Comparison of ENCODE assay signal across 24 cellular contexts in the genomic region with DNA sequence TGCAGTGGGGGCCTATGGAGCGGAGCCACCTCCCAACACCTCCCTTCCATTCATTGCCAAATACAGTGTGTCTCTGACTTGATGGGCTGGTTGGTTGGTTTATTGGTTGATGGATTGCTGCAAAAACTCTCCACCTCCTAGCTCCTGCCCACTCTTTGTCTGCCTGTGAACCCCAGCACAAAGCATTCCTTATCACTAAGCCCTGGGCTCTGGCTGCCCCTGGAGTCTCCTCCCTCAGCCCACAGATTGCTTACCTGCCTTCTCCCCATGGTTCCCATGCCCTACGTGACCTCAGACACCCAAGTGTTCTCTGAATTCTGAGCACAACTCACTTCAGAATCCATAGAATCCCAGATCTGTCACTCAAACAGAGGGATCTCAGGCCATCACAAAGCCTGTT.
"Had no signal": no experiment of that assay in that cellular context is flagged by ENCODE, and none has a peak within 500 bp of the region (broad histone marks: within the 10 kb centered on the region; RNA-seq: fewer than 3 reads in every experiment).

No MANE protein-coding gene starts in this region.

- H3K4me1 ChIP-seq: colonic mucosa had no signal

- H3K9me3 Mint-ChIP-seq: activated CD4-positive, alpha-beta memory T cell treated with anti-CD3 and anti-CD28 coated beads, Interleukin-2, amount 10 ng/mL, durations not matched to agents 7 days and 5 days; activated CD4-positive, alpha-beta T cell treated with anti-CD3 and anti-CD28 coated beads, Interleukin-2, amount 10 ng/mL, durations not matched to agents 24 days and 14 days; activated T-cell treated with anti-CD3 and anti-CD28 coated beads, Interleukin-2, amount 50 U/mL, for 72 hours; central memory CD8-positive, alpha-beta T cell; memory B cell; naive B cell; stimulated activated effector memory CD8-positive, alpha-beta T cell treated with anti-CD3 and anti-CD28 coated beads, Interleukin-12 subunit alpha, Interleukin-12 subunit beta, amount 100 ng/mL, for 72 hours; stimulated activated naive CD8-positive, alpha-beta T cell treated with anti-CD3 and anti-CD28 coated beads, Interleukin-15, amount 100 ng/mL, for 72 hours had no signal

- H3K27ac ChIP-seq: breast epithelium, colonic mucosa, heart left ventricle, ovary, tibial nerve, uterus had no signal

- ATAC-seq: activated T-cell treated with anti-CD3 and anti-CD28 coated beads, Interleukin-2, amount 50 U/mL, for 72 hours; heart left ventricle; left cardiac atrium; right cardiac atrium; stimulated activated effector memory CD8-positive, alpha-beta T cell treated with anti-CD3 and anti-CD28 coated beads, Interleukin-12 subunit alpha, Interleukin-12 subunit beta, amount 100 ng/mL, for 72 hours; stimulated activated naive CD8-positive, alpha-beta T cell treated with anti-CD3 and anti-CD28 coated beads, Interleukin-15, amount 100 ng/mL, for 72 hours had no signal

- H3K4me3 Mint-ChIP-seq: activated CD4-positive, alpha-beta memory T cell treated with anti-CD3 and anti-CD28 coated beads, Interleukin-2, amount 10 ng/mL, durations not matched to agents 7 days and 5 days; activated CD4-positive, alpha-beta T cell treated with anti-CD3 and anti-CD28 coated beads, Interleukin-2, amount 10 ng/mL, durations not matched to agents 24 days and 14 days; activated T-cell treated with anti-CD3 and anti-CD28 coated beads, Interleukin-2, amount 50 U/mL, for 72 hours; central memory CD8-positive, alpha-beta T cell; memory B cell; stimulated activated effector memory CD8-positive, alpha-beta T cell treated with anti-CD3 and anti-CD28 coated beads, Interleukin-12 subunit alpha, Interleukin-12 subunit beta, amount 100 ng/mL, for 72 hours; stimulated activated naive CD8-positive, alpha-beta T cell treated with anti-CD3 and anti-CD28 coated beads, Interleukin-15, amount 100 ng/mL, for 72 hours had no signal

- H3K4me3 ChIP-seq: breast epithelium, colonic mucosa, heart left ventricle, ovary, skin epidermis, suprapubic skin, tibial nerve, uterus had no signal

- H3K36me3 Mint-ChIP-seq: memory B cell; naive B cell; stimulated activated effector memory CD8-positive, alpha-beta T cell treated with anti-CD3 and anti-CD28 coated beads, Interleukin-12 subunit alpha, Interleukin-12 subunit beta, amount 100 ng/mL, for 72 hours had no signal

- H3K27me3 Mint-ChIP-seq: activated CD4-positive, alpha-beta memory T cell treated with anti-CD3 and anti-CD28 coated beads, Interleukin-2, amount 10 ng/mL, durations not matched to agents 7 days and 5 days; activated CD4-positive, alpha-beta T cell treated with anti-CD3 and anti-CD28 coated beads, Interleukin-2, amount 10 ng/mL, durations not matched to agents 24 days and 14 days; stimulated activated naive CD8-positive, alpha-beta T cell treated with anti-CD3 and anti-CD28 coated beads, Interleukin-15, amount 100 ng/mL, for 72 hours had no signal

- H3K27me3 ChIP-seq: breast epithelium, colonic mucosa, heart left ventricle, ovary, suprapubic skin, tibial nerve, uterus had no signal

- H3K36me3 ChIP-seq: breast epithelium, colonic mucosa, heart left ventricle, ovary, suprapubic skin, tibial nerve, uterus had no signal

- H3K4me1 Mint-ChIP-seq: activated CD4-positive, alpha-beta memory T cell treated with anti-CD3 and anti-CD28 coated beads, Interleukin-2, amount 10 ng/mL, durations not matched to agents 7 days and 5 days; activated CD4-positive, alpha-beta T cell treated with anti-CD3 and anti-CD28 coated beads, Interleukin-2, amount 10 ng/mL, durations not matched to agents 24 days and 14 days; central memory CD8-positive, alpha-beta T cell; memory B cell; naive B cell; stimulated activated effector memory CD8-positive, alpha-beta T cell treated with anti-CD3 and anti-CD28 coated beads, Interleukin-12 subunit alpha, Interleukin-12 subunit beta, amount 100 ng/mL, for 72 hours; stimulated activated naive CD8-positive, alpha-beta T cell treated with anti-CD3 and anti-CD28 coated beads, Interleukin-15, amount 100 ng/mL, for 72 hours had no signal

- H3K27ac Mint-ChIP-seq: activated CD4-positive, alpha-beta memory T cell treated with anti-CD3 and anti-CD28 coated beads, Interleukin-2, amount 10 ng/mL, durations not matched to agents 7 days and 5 days; activated CD4-positive, alpha-beta T cell treated with anti-CD3 and anti-CD28 coated beads, Interleukin-2, amount 10 ng/mL, durations not matched to agents 24 days and 14 days; activated T-cell treated with anti-CD3 and anti-CD28 coated beads, Interleukin-2, amount 50 U/mL, for 72 hours; memory B cell; naive B cell; stimulated activated effector memory CD8-positive, alpha-beta T cell treated with anti-CD3 and anti-CD28 coated beads, Interleukin-12 subunit alpha, Interleukin-12 subunit beta, amount 100 ng/mL, for 72 hours; stimulated activated naive CD8-positive, alpha-beta T cell treated with anti-CD3 and anti-CD28 coated beads, Interleukin-15, amount 100 ng/mL, for 72 hours had no signal

- FAIRE-seq: islet of Langerhans had no signal

- DNase-seq: activated CD4-positive, alpha-beta memory T cell treated with anti-CD3 and anti-CD28 coated beads, Interleukin-2, amount 10 ng/mL, durations not matched to agents 7 days and 5 days; activated CD4-positive, alpha-beta T cell treated with anti-CD3 and anti-CD28 coated beads, Interleukin-2, amount 10 ng/mL, durations not matched to agents 24 days and 14 days; activated effector memory CD4-positive, alpha-beta T cell treated with Interleukin-2 at 50 U/mL for 16 hours; activated naive CD4-positive, alpha-beta T cell treated with anti-CD3 and anti-CD28 coated beads, Interleukin-2, amount 50 U/mL, for 16 hours; activated T-cell treated with anti-CD3 and anti-CD28 coated beads, Interleukin-2, amount 50 U/mL, for 72 hours; aorta; colonic mucosa; heart left ventricle; left cardiac atrium; naive B cell; ovary; right cardiac atrium; stimulated activated CD4-positive, alpha-beta T cell treated with anti-CD3 and anti-CD28 coated beads, Interleukin-1b, Interleukin-23, amount 100 ng/mL, for 48 hours; stimulated activated naive CD8-positive, alpha-beta T cell treated with anti-CD3 and anti-CD28 coated beads, Interleukin-15, amount 100 ng/mL, for 72 hours; T-helper 2 cell; uterus had no signal

- H3K9me3 ChIP-seq: breast epithelium, colonic mucosa, heart left ventricle, ovary, suprapubic skin, tibial nerve, uterus had no signal
